In the genomic region with DNA sequence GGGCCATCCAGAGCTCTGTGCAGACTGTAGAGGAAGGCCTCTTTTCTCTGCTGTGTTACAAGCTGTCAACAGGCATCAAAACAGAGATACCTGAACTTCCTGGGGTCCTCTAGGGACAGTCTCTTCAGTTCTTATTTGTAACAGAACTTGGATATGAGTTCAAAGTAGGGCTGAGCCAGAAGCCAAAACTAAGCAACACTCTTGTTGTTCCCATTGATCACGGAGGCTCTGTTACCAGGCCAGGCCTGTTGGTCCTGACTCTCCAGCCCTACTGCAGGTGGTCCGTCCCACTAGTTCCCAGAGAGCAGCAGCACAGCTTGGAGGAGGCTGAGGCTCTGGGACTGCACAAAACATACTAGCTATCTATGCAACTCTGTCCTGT, we compare ENCODE assay signal across 1 cellular context.
TF ChIP-seq lines count a peak whose summit lies in the region.

No MANE protein-coding gene starts in this region.

TF ChIP-seq in HepG2, 621 proteins besides CTCF, POLR2A, EP300 and RAD21 (continued from another document and continues in another):
- no peak for TF ChIP-seq THAP8 (CRISPR knock-in tag; IDR thresholded peaks at IDR 0.05; ENCODE audit: borderline replicate concordance)
- no peak for TF ChIP-seq SRF (IDR thresholded peaks at IDR 0.05; ENCODE audit: low read depth, low read length)
- TF ChIP-seq, protein P1, sequence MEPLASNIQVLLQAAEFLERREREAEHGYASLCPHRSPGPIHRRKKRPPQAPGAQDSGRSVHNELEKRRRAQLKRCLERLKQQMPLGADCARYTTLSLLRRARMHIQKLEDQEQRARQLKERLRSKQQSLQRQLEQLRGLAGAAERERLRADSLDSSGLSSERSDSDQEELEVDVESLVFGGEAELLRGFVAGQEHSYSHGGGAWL (CRISPR knock-in tag; IDR thresholded peaks at IDR 0.05): no peak
- no peak for TF ChIP-seq SP4 (CRISPR knock-in tag; IDR thresholded peaks at IDR 0.05)
- TF ChIP-seq, protein P2, sequence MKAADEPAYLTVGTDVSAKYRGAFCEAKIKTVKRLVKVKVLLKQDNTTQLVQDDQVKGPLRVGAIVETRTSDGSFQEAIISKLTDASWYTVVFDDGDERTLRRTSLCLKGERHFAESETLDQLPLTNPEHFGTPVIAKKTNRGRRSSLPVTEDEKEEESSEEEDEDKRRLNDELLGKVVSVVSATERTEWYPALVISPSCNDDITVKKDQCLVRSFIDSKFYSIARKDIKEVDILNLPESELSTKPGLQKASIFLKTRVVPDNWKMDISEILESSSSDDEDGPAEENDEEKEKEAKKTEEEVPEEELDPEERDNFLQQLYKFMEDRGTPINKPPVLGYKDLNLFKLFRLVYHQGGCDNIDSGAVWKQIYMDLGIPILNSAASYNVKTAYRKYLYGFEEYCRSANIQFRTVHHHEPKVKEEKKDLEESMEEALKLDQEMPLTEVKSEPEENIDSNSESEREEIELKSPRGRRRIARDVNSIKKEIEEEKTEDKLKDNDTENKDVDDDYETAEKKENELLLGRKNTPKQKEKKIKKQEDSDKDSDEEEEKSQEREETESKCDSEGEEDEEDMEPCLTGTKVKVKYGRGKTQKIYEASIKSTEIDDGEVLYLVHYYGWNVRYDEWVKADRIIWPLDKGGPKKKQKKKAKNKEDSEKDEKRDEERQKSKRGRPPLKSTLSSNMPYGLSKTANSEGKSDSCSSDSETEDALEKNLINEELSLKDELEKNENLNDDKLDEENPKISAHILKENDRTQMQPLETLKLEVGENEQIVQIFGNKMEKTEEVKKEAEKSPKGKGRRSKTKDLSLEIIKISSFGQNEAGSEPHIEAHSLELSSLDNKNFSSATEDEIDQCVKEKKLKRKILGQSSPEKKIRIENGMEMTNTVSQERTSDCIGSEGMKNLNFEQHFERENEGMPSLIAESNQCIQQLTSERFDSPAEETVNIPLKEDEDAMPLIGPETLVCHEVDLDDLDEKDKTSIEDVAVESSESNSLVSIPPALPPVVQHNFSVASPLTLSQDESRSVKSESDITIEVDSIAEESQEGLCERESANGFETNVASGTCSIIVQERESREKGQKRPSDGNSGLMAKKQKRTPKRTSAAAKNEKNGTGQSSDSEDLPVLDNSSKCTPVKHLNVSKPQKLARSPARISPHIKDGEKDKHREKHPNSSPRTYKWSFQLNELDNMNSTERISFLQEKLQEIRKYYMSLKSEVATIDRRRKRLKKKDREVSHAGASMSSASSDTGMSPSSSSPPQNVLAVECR (CRISPR knock-in tag; IDR thresholded peaks at IDR 0.05; ENCODE audit: borderline replicate concordance): no peak
- TF ChIP-seq HNRNPH1 (optimal IDR thresholded peaks at IDR 0.05; ENCODE audit: low read depth, low read length): no peak
- no peak for TF ChIP-seq MXD1 (CRISPR knock-in tag; IDR thresholded peaks at IDR 0.05)
- no peak for TF ChIP-seq DR1 (CRISPR knock-in tag; IDR thresholded peaks at IDR 0.05)
- no peak for TF ChIP-seq IKZF4 (CRISPR knock-in tag; IDR thresholded peaks at IDR 0.05; ENCODE audit: borderline replicate concordance, low read depth, not compliant biosample characterization)
- no peak for TF ChIP-seq YEATS4 (CRISPR knock-in tag; IDR thresholded peaks at IDR 0.05; ENCODE audit: borderline replicate concordance)
- no peak for TF ChIP-seq TBL1XR1 (IDR thresholded peaks at IDR 0.05; ENCODE audit: borderline replicate concordance, low read length, partially characterized antibody)
- TF ChIP-seq SSRP1 (CRISPR knock-in tag; IDR thresholded peaks at IDR 0.05): no peak
- TF ChIP-seq ZNF468 (CRISPR knock-in tag; IDR thresholded peaks at IDR 0.05): no peak
- TF ChIP-seq ZNF839 (CRISPR knock-in tag; IDR thresholded peaks at IDR 0.05; ENCODE audit: borderline replicate concordance): 0 out of 2 replicates have a peak, but pooled peaks have one; percentile 36
- TF ChIP-seq SP140L (CRISPR knock-in tag; IDR thresholded peaks at IDR 0.05; ENCODE audit: borderline replicate concordance): no peak
- TF ChIP-seq, protein P3, sequence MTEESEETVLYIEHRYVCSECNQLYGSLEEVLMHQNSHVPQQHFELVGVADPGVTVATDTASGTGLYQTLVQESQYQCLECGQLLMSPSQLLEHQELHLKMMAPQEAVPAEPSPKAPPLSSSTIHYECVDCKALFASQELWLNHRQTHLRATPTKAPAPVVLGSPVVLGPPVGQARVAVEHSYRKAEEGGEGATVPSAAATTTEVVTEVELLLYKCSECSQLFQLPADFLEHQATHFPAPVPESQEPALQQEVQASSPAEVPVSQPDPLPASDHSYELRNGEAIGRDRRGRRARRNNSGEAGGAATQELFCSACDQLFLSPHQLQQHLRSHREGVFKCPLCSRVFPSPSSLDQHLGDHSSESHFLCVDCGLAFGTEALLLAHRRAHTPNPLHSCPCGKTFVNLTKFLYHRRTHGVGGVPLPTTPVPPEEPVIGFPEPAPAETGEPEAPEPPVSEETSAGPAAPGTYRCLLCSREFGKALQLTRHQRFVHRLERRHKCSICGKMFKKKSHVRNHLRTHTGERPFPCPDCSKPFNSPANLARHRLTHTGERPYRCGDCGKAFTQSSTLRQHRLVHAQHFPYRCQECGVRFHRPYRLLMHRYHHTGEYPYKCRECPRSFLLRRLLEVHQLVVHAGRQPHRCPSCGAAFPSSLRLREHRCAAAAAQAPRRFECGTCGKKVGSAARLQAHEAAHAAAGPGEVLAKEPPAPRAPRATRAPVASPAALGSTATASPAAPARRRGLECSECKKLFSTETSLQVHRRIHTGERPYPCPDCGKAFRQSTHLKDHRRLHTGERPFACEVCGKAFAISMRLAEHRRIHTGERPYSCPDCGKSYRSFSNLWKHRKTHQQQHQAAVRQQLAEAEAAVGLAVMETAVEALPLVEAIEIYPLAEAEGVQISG (CRISPR knock-in tag; IDR thresholded peaks at IDR 0.05): 0 out of 2 replicates have a peak, but pooled peaks have one; percentile 6
- peak; percentile 35; the same call in 1 of the 2 replicates for TF ChIP-seq SALL1 (CRISPR knock-in tag; IDR thresholded peaks at IDR 0.05)
- TF ChIP-seq ZNF546 (CRISPR knock-in tag; conservative IDR thresholded peaks at IDR 0.05): no peak
- TF ChIP-seq, protein P4, sequence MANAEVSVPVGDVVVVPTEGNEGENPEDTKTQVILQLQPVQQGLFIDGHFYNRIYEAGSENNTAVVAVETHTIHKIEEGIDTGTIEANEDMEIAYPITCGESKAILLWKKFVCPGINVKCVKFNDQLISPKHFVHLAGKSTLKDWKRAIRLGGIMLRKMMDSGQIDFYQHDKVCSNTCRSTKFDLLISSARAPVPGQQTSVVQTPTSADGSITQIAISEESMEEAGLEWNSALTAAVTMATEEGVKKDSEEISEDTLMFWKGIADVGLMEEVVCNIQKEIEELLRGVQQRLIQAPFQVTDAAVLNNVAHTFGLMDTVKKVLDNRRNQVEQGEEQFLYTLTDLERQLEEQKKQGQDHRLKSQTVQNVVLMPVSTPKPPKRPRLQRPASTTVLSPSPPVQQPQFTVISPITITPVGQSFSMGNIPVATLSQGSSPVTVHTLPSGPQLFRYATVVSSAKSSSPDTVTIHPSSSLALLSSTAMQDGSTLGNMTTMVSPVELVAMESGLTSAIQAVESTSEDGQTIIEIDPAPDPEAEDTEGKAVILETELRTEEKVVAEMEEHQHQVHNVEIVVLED (CRISPR knock-in tag; IDR thresholded peaks at IDR 0.05; ENCODE audit: borderline replicate concordance): peak; percentile 23; the same call in 1 of the 2 replicates
- no peak for TF ChIP-seq ZNF280D (CRISPR knock-in tag; IDR thresholded peaks at IDR 0.05)
- TF ChIP-seq CERS6 (CRISPR knock-in tag; IDR thresholded peaks at IDR 0.05): no peak
- no peak for TF ChIP-seq FOSL2 (CRISPR knock-in tag; IDR thresholded peaks at IDR 0.05)
- TF ChIP-seq ZBTB20 (CRISPR knock-in tag; IDR thresholded peaks at IDR 0.05; ENCODE audit: borderline replicate concordance, low read depth): no peak
- no peak for TF ChIP-seq ZKSCAN1 (IDR thresholded peaks at IDR 0.05; ENCODE audit: low read length)
- TF ChIP-seq ARNT2 (CRISPR knock-in tag; IDR thresholded peaks at IDR 0.05; ENCODE audit: low read depth): no peak
- TF ChIP-seq RXRA (CRISPR knock-in tag; IDR thresholded peaks at IDR 0.05): no peak
- no peak for TF ChIP-seq RFXANK (CRISPR knock-in tag; IDR thresholded peaks at IDR 0.05)
- TF ChIP-seq, protein P5, sequence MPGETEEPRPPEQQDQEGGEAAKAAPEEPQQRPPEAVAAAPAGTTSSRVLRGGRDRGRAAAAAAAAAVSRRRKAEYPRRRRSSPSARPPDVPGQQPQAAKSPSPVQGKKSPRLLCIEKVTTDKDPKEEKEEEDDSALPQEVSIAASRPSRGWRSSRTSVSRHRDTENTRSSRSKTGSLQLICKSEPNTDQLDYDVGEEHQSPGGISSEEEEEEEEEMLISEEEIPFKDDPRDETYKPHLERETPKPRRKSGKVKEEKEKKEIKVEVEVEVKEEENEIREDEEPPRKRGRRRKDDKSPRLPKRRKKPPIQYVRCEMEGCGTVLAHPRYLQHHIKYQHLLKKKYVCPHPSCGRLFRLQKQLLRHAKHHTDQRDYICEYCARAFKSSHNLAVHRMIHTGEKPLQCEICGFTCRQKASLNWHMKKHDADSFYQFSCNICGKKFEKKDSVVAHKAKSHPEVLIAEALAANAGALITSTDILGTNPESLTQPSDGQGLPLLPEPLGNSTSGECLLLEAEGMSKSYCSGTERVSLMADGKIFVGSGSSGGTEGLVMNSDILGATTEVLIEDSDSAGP (CRISPR knock-in tag; IDR thresholded peaks at IDR 0.05; ENCODE audit: borderline replicate concordance): peak; percentile 58; the same call in 1 of the 2 replicates
- peak; percentile 23; the same call in 1 of the 2 replicates for TF ChIP-seq RXRB (CRISPR knock-in tag; IDR thresholded peaks at IDR 0.05; ENCODE audit: borderline replicate concordance)
- 0 out of 2 replicates have a peak, but pooled peaks have one; percentile 7 for TF ChIP-seq IRX3 (CRISPR knock-in tag; IDR thresholded peaks at IDR 0.05; ENCODE audit: borderline replicate concordance, low read depth)
- no peak for TF ChIP-seq SNAPC4 (CRISPR knock-in tag; IDR thresholded peaks at IDR 0.05)
- TF ChIP-seq SAP130 (CRISPR knock-in tag; IDR thresholded peaks at IDR 0.05; ENCODE audit: low read depth): no peak
- TF ChIP-seq ZNF17 (CRISPR knock-in tag; IDR thresholded peaks at IDR 0.05): no peak
